In genomic region chr6:24721461-24722215, GRCh38 we compare ENCODE assay signal across 8 cellular contexts. TPM values are rescaled to one million over a fixed set of nuclear protein-coding genes. Genes with fewer than 3 reads are reported as not detected.
A peak's percentile ranks its signal among the peaks of the same experiment; 100 is the strongest.
DNase-seq lines count a peak whose midpoint lies in the region; ATAC-seq and TF ChIP-seq lines count a peak whose summit lies in the region.

No MANE protein-coding gene starts in this region.

- H3K9me3 ChIP-seq in ectodermal cell (ENCODE audit: control insufficient read depth, low read length) = no peaks in the 10 kb centered on the region
- no peaks in the 10 kb centered on the region for H3K9me3 ChIP-seq in uterus

- peak overlapping the region; percentile 98 for H3K4me3 Mint-ChIP-seq in mesothelial cell of epicardium

- in situ Hi-C loops in Caki2 (cut with HindIII; ENCODE audit: low pct_unique_long_range_greater_than_20kb, low sequenced_read_pairs) (no loop called here), G401 (cut with HindIII; ENCODE audit: low sequenced_read_pairs) (no loop called here)

- H3K4me1 Mint-ChIP-seq in mesothelial cell of epicardium = peaks cover 29% of the 10 kb centered on the region

- no peaks in the 10 kb centered on the region for H3K36me3 ChIP-seq in ectodermal cell (ENCODE audit: control insufficient read depth, insufficient read depth, low read length)
- no peaks in the 10 kb centered on the region for H3K36me3 ChIP-seq in uterus

- no peaks in the 10 kb centered on the region for H3K27me3 ChIP-seq in ectodermal cell (ENCODE audit: control insufficient read depth, insufficient read depth, low read length, poor library complexity, severe bottlenecking)
- H3K27me3 ChIP-seq in uterus = no peaks in the 10 kb centered on the region

- no peak for TF ChIP-seq CTCF in mesothelial cell of epicardium (IDR thresholded peaks at IDR 0.05; ENCODE audit: unreplicated experiment)
- no peak for TF ChIP-seq CTCF in uterus (IDR thresholded peaks at IDR 0.05)

- H3K4me3 ChIP-seq in ectodermal cell (ENCODE audit: insufficient read depth, low read depth, low read length) (peak overlapping the region; percentile 50), uterus (peak overlapping the region; percentile 52 to 83)

- H3K27ac ChIP-seq in ectodermal cell (ENCODE audit: insufficient read depth, low read depth, low read length, poor library complexity, severe bottlenecking) (peak overlapping the region; percentile 72), uterus (peak overlapping the region; percentile 95 to 99)

- intact Hi-C loops in uterus (cut with DNase I; ENCODE audit: low total_unique reads) = no loop called here

- peak; percentile 87 for TF ChIP-seq POLR2A in GM19099 (IDR thresholded peaks at IDR 0.05; ENCODE audit: extremely low read depth, insufficient read length, low read depth)
- peak; percentile 57 to 74 for TF ChIP-seq POLR2A in uterus (IDR thresholded peaks at IDR 0.05)

- H3K9me3 Mint-ChIP-seq in mesothelial cell of epicardium = no peaks in the 10 kb centered on the region

- H3K27me3 Mint-ChIP-seq in mesothelial cell of epicardium (ENCODE audit: low read depth) = no peaks in the 10 kb centered on the region

- WGBS in ectodermal cell, 2 experiments = 25 to 26% methylated on average over 26 of the region's 26 CpGs

- no peaks in the 10 kb centered on the region for H3K36me3 Mint-ChIP-seq in mesothelial cell of epicardium

- DNase-seq in Caki2 (ENCODE audit: low read depth) = peak; percentile 18
- DNase-seq in SHP77 treated with DMSO at 0.1 percent for 48 hours (lab: John Stamatoyannopoulos, UW) = peak; percentile 53
- DNase-seq in mesothelial cell of epicardium (ENCODE audit: low spot score in 2 of 2, unreplicated experiment in 2 of 2) = no peak
- no peak for DNase-seq in uterus
- no peak for DNase-seq in G401 (ENCODE audit: low spot score)

- H3K4me1 ChIP-seq in ectodermal cell (ENCODE audit: control insufficient read depth, insufficient read depth, low read length) (no peaks in the 10 kb centered on the region), uterus (peaks cover 0 to 7% of the 10 kb centered on the region in 2 donors)

- H3K27ac Mint-ChIP-seq in mesothelial cell of epicardium = peak overlapping the region; percentile 100

- ATAC-seq in HG03135 (IDR thresholded peaks at IDR 0.05; ENCODE audit: unreplicated experiment) = peak; percentile 50

RNA-seq across cellular contexts. Expression of gene C6orf62, which starts 2.7 kb away (rescaled TPM):
- total RNA-seq in Caki2 (2014; rRNA removed; shearing (Covaris generic); ENCODE audit: low replicate concordance) = 68.5 and 77.5 TPM in 2 replicates
- 89.1 TPM for polyA plus RNA-seq in ectodermal cell (2013, experiment 1 of 4)
- 87.8 TPM for polyA plus RNA-seq in ectodermal cell (2013, experiment 2 of 4)
- polyA plus RNA-seq in ectodermal cell (2013, experiment 3 of 4) = 81.5 TPM
- 87.0 TPM for polyA plus RNA-seq in ectodermal cell (2013, experiment 4 of 4)
- total RNA-seq in mesothelial cell of epicardium (60.5 to 61.9 TPM (median 61.0 TPM) in 3 replicates), uterus (10 to 100 TPM; 14.3 to 93.7 (median 59.9) TPM)
- total RNA-seq in G401 (2014; rRNA removed; shearing (Covaris generic)) = 50.3 and 66.0 TPM in 2 replicates

RNA-seq across cellular contexts. Expression of gene GMNN, which starts 53.1 kb away (rescaled TPM):
- 121 and 134 TPM in 2 replicates for total RNA-seq in Caki2 (2014; rRNA removed; shearing (Covaris generic); ENCODE audit: low replicate concordance)
- 98.4 TPM for polyA plus RNA-seq in ectodermal cell (2013, experiment 1 of 4)
- 94.6 TPM for polyA plus RNA-seq in ectodermal cell (2013, experiment 2 of 4)
- 95.7 TPM for polyA plus RNA-seq in ectodermal cell (2013, experiment 3 of 4)
- 95.1 TPM for polyA plus RNA-seq in ectodermal cell (2013, experiment 4 of 4)
- total RNA-seq in mesothelial cell of epicardium (21.3 to 25.1 TPM (median 23.4 TPM) in 3 replicates), uterus (10 to 100 TPM in 2 of 4 donors, 1 to 10 TPM in 2; 8.7 to 28.2 (median 17.4) TPM)
- total RNA-seq in G401 (2014; rRNA removed; shearing (Covaris generic)) = 61.0 and 102 TPM in 2 replicates

RNA-seq across cellular contexts. Expression of gene ACOT13, which starts 54.8 kb away (rescaled TPM):
- total RNA-seq in Caki2 (2014; rRNA removed; shearing (Covaris generic); ENCODE audit: low replicate concordance) = 56.4 and 85.2 TPM in 2 replicates
- polyA plus RNA-seq in ectodermal cell (2013, experiment 1 of 4) = 25.2 TPM
- polyA plus RNA-seq in ectodermal cell (2013, experiment 2 of 4) = 20.0 TPM
- 32.1 TPM for polyA plus RNA-seq in ectodermal cell (2013, experiment 3 of 4)
- polyA plus RNA-seq in ectodermal cell (2013, experiment 4 of 4) = 38.5 TPM
- 18.7 to 19.8 TPM (median 19.1 TPM) in 3 replicates for total RNA-seq in mesothelial cell of epicardium
- total RNA-seq in uterus = 1 to 10 TPM; 3.8 to 10.0 (median 4.2) TPM
- 33.2 and 48.0 TPM in 2 replicates for total RNA-seq in G401 (2014; rRNA removed; shearing (Covaris generic))

RNA-seq across cellular contexts. Expression of gene TDP2, which starts 54.9 kb away (rescaled TPM):
- 230 and 231 TPM in 2 replicates for total RNA-seq in Caki2 (2014; rRNA removed; shearing (Covaris generic); ENCODE audit: low replicate concordance)
- 45.0 TPM for polyA plus RNA-seq in ectodermal cell (2013, experiment 1 of 4)
- 58.6 TPM for polyA plus RNA-seq in ectodermal cell (2013, experiment 2 of 4)
- polyA plus RNA-seq in ectodermal cell (2013, experiment 3 of 4) = 44.6 TPM
- polyA plus RNA-seq in ectodermal cell (2013, experiment 4 of 4) = 49.4 TPM
- total RNA-seq in mesothelial cell of epicardium (24.8 to 26.7 TPM (median 25.2 TPM) in 3 replicates), uterus (10 to 100 TPM; 32.4 to 40.2 (median 36.3) TPM)
- 41.1 and 58.3 TPM in 2 replicates for total RNA-seq in G401 (2014; rRNA removed; shearing (Covaris generic))

Comparison
In these comparisons a context has a peak if more than half of its experiments do, and no peak if none do; other contexts are left out.
1. DNase-seq: peak in Caki2 (single experiment) and SHP77 treated with DMSO at 0.1 percent for 48 hours (single experiment); none in mesothelial cell of epicardium (0 of 2), uterus (0 of 2) and G401 (single experiment).